In the genomic region with DNA sequence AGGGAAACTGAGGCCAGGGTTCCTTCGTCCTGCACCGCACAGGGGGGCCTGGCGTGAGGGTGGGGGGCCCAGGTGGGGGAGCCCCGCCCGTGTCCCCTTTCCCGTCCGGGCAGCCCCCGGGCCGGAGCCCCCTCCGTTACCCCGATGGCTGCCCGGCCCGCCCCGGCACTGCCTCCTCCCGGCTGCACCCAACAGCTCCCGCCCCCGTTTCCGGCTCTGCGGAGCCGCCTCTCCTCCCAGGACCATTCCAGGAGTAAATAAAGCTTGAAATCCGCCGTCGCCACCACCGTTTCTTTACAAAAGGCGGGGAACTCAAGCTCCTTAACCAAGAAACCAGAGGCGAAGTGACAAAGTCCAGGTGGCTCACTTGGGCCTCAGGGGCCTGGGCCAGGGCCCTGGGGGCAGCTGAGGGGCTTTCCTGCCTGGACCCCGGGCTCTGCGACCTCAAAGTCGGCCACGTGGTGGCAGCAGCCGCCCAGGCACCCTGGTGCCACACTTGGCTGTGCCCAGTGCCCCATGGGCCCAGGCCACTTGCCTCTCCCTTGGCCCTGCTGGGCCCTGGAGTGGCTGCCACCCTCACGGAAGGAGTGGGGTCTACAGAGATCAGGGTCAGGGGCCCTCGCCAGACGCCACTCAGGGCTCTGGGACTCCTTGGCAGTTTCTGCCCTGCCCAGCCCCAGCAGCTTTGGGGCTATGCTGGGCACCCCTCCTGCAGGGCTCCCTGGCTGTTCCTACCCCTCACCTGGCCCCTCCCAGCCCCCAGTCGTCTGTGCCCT, we compare ENCODE assay signal across 1 cellular context.
A peak's percentile ranks its signal among the peaks of the same experiment; 100 is the strongest.
TF ChIP-seq lines count a peak whose summit lies in the region.

No MANE protein-coding gene starts in this region.

TF ChIP-seq in H1, 55 proteins besides CTCF, POLR2A, EP300 and RAD21 (continued from another document):
- no peak; the same call in 1 of the 2 replicates for TF ChIP-seq PHF8 (conservative IDR thresholded peaks at IDR 0.05; ENCODE audit: low read depth, low read length)
- TF ChIP-seq EGR1 (IDR thresholded peaks at IDR 0.05; ENCODE audit: borderline replicate concordance, low read depth, low read length), result 0 out of 2 replicates have a peak, but pooled peaks have one; percentile 45
- peak in 1 of 2 experiments; percentile 89; a peak in 2 of 4 replicates for TF ChIP-seq HDAC2 (IDR thresholded peaks at IDR 0.05; ENCODE audit: borderline replicate concordance in 1 of 2, low read depth in 2 of 2, low read length in 2 of 2)
- TF ChIP-seq, protein P1, sequence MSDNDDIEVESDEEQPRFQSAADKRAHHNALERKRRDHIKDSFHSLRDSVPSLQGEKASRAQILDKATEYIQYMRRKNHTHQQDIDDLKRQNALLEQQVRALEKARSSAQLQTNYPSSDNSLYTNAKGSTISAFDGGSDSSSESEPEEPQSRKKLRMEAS (IDR thresholded peaks at IDR 0.05), result peak; percentile 63
- no peak for TF ChIP-seq CBX5 (IDR thresholded peaks at IDR 0.05; ENCODE audit: low read depth, low read length)
- TF ChIP-seq NANOG (IDR thresholded peaks at IDR 0.05; ENCODE audit: insufficient read depth, low read depth, low read length, poor library complexity, severe bottlenecking), result no peak
- peak; percentile 30; the same call in 1 of the 2 replicates for TF ChIP-seq YY1 (IDR thresholded peaks at IDR 0.05; ENCODE audit: low read depth, low read length)
- 0 out of 2 replicates have a peak, but pooled peaks have one; percentile 11 for TF ChIP-seq TBP (IDR thresholded peaks at IDR 0.05; ENCODE audit: low read depth, low read length)
- no peak for TF ChIP-seq TAF7 (optimal IDR thresholded peaks at IDR 0.05; ENCODE audit: borderline replicate concordance, low read depth, low read length)
- 0 out of 2 replicates have a peak, but pooled peaks have one; percentile 34 for TF ChIP-seq KDM1A (IDR thresholded peaks at IDR 0.05; ENCODE audit: borderline replicate concordance, low read length)
- TF ChIP-seq CEBPB (IDR thresholded peaks at IDR 0.05; ENCODE audit: low read depth, low read length), result no peak
- peak; percentile 58 for TF ChIP-seq KDM4A (IDR thresholded peaks at IDR 0.05; ENCODE audit: low read depth, low read length, severe bottlenecking)
- TF ChIP-seq BRCA1 (IDR thresholded peaks at IDR 0.05; ENCODE audit: low read depth, low read length), result no peak
